23 cellular contexts compared by ENCODE assay signal in the genomic region with DNA sequence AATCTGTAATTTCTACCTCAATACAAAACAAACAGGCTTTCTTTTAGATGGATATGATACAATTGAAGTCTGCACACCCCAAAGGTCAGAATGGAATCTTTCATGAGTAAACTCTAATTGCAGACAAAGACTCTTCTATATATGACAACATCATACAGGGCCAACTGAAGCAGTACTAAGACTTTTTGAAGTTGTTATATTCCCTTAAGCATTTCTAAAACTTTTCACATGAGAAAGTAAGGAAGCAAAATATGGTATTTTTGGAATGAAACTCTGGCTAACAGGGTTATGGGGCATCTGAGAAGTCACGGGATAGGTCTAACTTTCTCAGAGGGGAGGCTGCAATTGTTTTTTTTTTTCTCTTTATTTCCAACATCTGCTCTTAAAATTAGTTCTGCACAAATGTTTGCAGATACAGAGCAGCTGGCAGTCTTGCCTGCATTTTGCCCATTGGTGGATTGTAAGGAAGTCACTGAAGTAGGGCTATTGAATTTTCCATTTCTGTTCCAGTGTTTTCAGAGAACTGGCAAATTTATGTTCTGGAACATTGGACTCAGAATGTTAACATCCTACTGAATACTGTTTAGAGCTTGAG. TPM values are rescaled to one million over a fixed set of nuclear protein-coding genes. Genes with fewer than 3 reads are reported as not detected.
DNase-seq lines count a peak whose midpoint lies in the region; ATAC-seq and TF ChIP-seq lines count a peak whose summit lies in the region.
"Had no signal": no experiment of that assay in that cellular context is flagged by ENCODE, and none has a peak within 500 bp of the region (broad histone marks: within the 10 kb centered on the region; RNA-seq: fewer than 3 reads in every experiment).

No MANE protein-coding gene starts in this region.

- H3K36me3 ChIP-seq in body of pancreas (replicated peaks in 1 of 2; ENCODE audit: insufficient read depth in 1 of 2, low read depth in 2 of 2): no peaks in the 10 kb centered on the region
- H3K36me3 ChIP-seq: pancreas, WERI-Rb-1 had no signal

- no peak for TF ChIP-seq CTCF in body of pancreas (IDR thresholded peaks at IDR 0.05)

- intact Hi-C loops in body of pancreas (cut with DNase I): no loop called here

- WGBS in body of pancreas, 2 donors: 70 to 71% methylated on average over 1 of the region's 1 CpG

- no peaks in the 10 kb centered on the region for H3K9me3 ChIP-seq in body of pancreas
- H3K9me3 ChIP-seq: pancreas had no signal

- H3K4me1 ChIP-seq in body of pancreas: peaks cover 13% of the 10 kb centered on the region

- ATAC-seq in body of pancreas: no peak
- no peak for ATAC-seq in HG03460 (IDR thresholded peaks at IDR 0.05; ENCODE audit: unreplicated experiment)
- ATAC-seq: HepG2, left ventricle myocardium superior, pancreas, T-helper 17 cell had no signal

- peak; percentile 39 for DNase-seq in NCI-H1694 treated with DMSO at 0.1 percent for 48 hours (lab: John Stamatoyannopoulos, UW)
- DNase-seq in NCI-H1694 (lab: John Stamatoyannopoulos, UW): no peak
- no peak for DNase-seq in caudate nucleus (lab: John Stamatoyannopoulos, UW)
- DNase-seq in medulla oblongata (ENCODE audit: extremely low spot score): peak; percentile 63
- DNase-seq in superior temporal gyrus (ENCODE audit: extremely low spot score): peak; percentile 67
- no peak for DNase-seq in body of pancreas
- no peak for DNase-seq in NCI-H1048 (lab: John Stamatoyannopoulos, UW)
- DNase-seq: activated CD4-positive, alpha-beta T cell treated with anti-CD3 and anti-CD28 coated beads, Interleukin-2, amount 50 U/mL, for 4 hours; activated gamma-delta T cell treated with Interleukin-2 at 50 U/mL for 16 hours; DMS53; left ventricle myocardium superior; NCI-H2029 treated with DMSO at 0.1 percent for 48 hours; NCI-H524; pancreas; SHP77; stimulated activated CD4-positive, alpha-beta T cell treated with anti-CD3 and anti-CD28 coated beads, Interleukin-4, amount 100 ng/mL, for 24 hours; T-helper 17 cell; WERI-Rb-1 had no signal

- H3K27me3 ChIP-seq in body of pancreas: no peaks in the 10 kb centered on the region
- H3K27me3 ChIP-seq: pancreas had no signal

- no peak for TF ChIP-seq POLR2A in body of pancreas (IDR thresholded peaks at IDR 0.05)

- peak overlapping the region; percentile 66 for H3K27ac ChIP-seq in caudate nucleus (ENCODE audit: low read depth, low read length)
- H3K27ac ChIP-seq in body of pancreas: no peak overlapping the region
- H3K27ac ChIP-seq: 22Rv1, coronary artery, pancreas, skin epidermis, WERI-Rb-1 had no signal

- no peak overlapping the region for H3K4me3 ChIP-seq in body of pancreas
- H3K4me3 ChIP-seq: coronary artery, pancreas, skin epidermis had no signal

RNA-seq across cellular contexts. Expression of a gene that starts 59.1 kb away (rescaled TPM):
- 1 to 10 TPM; 8.2 to 8.6 TPM for total RNA-seq in body of pancreas

Comparison
In these comparisons a context has a peak if more than half of its experiments do, and no peak if none do; other contexts are left out.
1. DNase-seq: peak in NCI-H1694 treated with DMSO at 0.1 percent for 48 hours (single experiment), medulla oblongata (single experiment) and superior temporal gyrus (single experiment); none in NCI-H1694 (single experiment), caudate nucleus (0 of 61), body of pancreas (0 of 4) and NCI-H1048 (single experiment).